ENCODE assay signal across 8 cellular contexts in the genomic region with DNA sequence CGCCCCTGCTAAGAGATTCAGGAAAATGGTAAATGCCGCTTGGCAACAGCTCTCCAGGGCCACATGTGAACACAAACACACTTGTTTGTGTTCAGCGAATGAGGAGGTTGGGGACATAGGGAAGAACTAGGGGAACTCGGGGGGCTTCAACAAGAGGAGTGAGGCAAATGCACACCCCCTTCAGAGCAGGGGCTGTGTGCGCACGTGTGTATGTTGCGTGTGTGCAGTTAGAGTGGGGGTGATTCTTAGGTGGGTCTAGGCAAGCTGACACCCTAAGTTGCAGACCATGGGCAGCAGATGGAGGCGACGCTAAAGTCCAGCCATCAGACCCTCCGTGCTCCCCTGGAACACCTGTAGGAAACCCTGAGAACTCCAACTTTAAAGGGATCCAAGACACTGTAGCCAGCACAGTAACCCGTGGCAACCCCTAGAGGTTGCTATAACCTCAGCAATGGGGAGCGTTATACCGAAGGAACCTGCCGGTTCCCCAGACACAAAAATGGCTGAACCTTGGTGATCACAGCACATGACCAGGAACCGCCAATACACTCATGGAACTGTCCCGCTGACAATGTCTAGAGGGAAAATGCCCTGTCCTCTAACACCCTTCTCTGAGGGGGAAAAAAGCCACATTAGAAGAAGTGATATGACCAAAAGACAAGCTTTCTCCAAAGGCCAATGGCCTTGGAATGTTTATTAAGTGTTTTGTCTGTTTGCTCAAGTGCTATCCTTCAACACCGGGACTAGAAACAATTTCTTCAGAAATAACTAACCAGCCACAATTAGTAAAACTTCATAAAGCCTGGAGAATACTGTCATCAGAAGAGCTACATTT.
A peak's percentile ranks its signal among the peaks of the same experiment; 100 is the strongest.
DNase-seq lines count a peak whose midpoint lies in the region; FAIRE-seq and TF ChIP-seq lines count a peak whose summit lies in the region.

No MANE protein-coding gene starts in this region.

- H3K4me1 ChIP-seq in mammary epithelial cell (ENCODE audit: insufficient read depth, low read length) = peaks cover 5% of the 10 kb centered on the region
- no peaks in the 10 kb centered on the region for H3K4me1 ChIP-seq in stomach

- H2AFZ ChIP-seq in mammary epithelial cell (ENCODE audit: low read depth, low read length) = peak overlapping the region; percentile 24

- H3K36me3 ChIP-seq in mammary epithelial cell (ENCODE audit: insufficient read depth, low read length) = no peaks in the 10 kb centered on the region
- H3K36me3 ChIP-seq in stomach = no peaks in the 10 kb centered on the region

- FAIRE-seq in H54 (lab: Jason Lieb, UNC) = peak; percentile 88
- FAIRE-seq in islet of Langerhans (lab: Jason Lieb, UNC) = peak; percentile 82

- in situ Hi-C loops in mammary epithelial cell (cut with MboI; ENCODE audit: low sequenced_read_pairs in 2 of 2) = loop anchor here (10.0 to 25.0 kb wide), 5 partner anchors 219 to 991 kb away; a partner anchor contains a TSS

- WGBS in mammary epithelial cell (ENCODE audit: low coverage, missing lambda C conversion rate) = 56% methylated on average over 15 of the region's 17 CpGs
- 46 to 52% (median 48%) methylated on average over 16 to 17 of the region's 17 CpGs for WGBS in stomach, 5 donors

- no TSS peak for BruUV-seq in mammary epithelial cell (replicated peaks; lab: Mats Ljungman, UMichigan)

- H3K4me3 ChIP-seq in mammary epithelial cell (replicated peaks in 1 of 3; ENCODE audit: insufficient read depth in 1 of 3, low read depth in 2 of 3, low read length in 3 of 3) (no peak overlapping the region), stomach (no peak overlapping the region)

- DNase-seq in Daoy (ENCODE audit: low read depth) = peak; percentile 77
- DNase-seq in H54 (ENCODE audit: insufficient read length, low spot score) = peak; percentile 46
- DNase-seq in NCI-H2227 treated with DMSO at 0.1 percent for 48 hours (lab: John Stamatoyannopoulos, UW) = peak; percentile 8
- DNase-seq in mammary epithelial cell = peak; percentile 65
- DNase-seq in stomach = peak; percentile 60
- DNase-seq in stimulated activated naive CD4-positive, alpha-beta T cell treated with Interleukin-2 at 50 U/mL for 16 hours (lab: John Stamatoyannopoulos, UW) = no peak
- no peak for DNase-seq in cerebellar nuclear complex (lab: John Stamatoyannopoulos, UW)

- CTCF ChIA-PET in mammary epithelial cell (lab: Charles Lee; ENCODE audit: low non-redundant PET) = no interaction called here

- TF ChIP-seq EP300 in stomach (IDR thresholded peaks at IDR 0.05) = no peak

- TF ChIP-seq POLR2A in H54 (IDR thresholded peaks at IDR 0.05; ENCODE audit: low read depth, low read length) (no peak), stomach (IDR thresholded peaks at IDR 0.05) (no peak)

- H3K9ac ChIP-seq in mammary epithelial cell (ENCODE audit: insufficient read depth, low read length) = no peak overlapping the region

- H3K27me3 ChIP-seq in mammary epithelial cell (ENCODE audit: insufficient read depth, low read length) (no peaks in the 10 kb centered on the region), stomach (no peaks in the 10 kb centered on the region)

- H3K4me2 ChIP-seq in mammary epithelial cell (ENCODE audit: insufficient read depth, low read depth, low read length) = no peak overlapping the region

- H3K9me3 ChIP-seq in mammary epithelial cell (replicated peaks; ENCODE audit: insufficient read depth, low read length) (peaks cover 2% of the 10 kb centered on the region), stomach (no peaks in the 10 kb centered on the region)

- no peaks in the 10 kb centered on the region for H3K79me2 ChIP-seq in mammary epithelial cell (ENCODE audit: insufficient read depth, low read length)

- dilution Hi-C loops in mammary epithelial cell (cut with HindIII; ENCODE audit: low sequenced_read_pairs) = no loop called here

- intact Hi-C loops in mammary epithelial cell (cut with micrococcal nuclease) = loop anchor here (1.0 to 5.0 kb wide), 9 partner anchors 56 to 1026 kb away; a partner anchor contains a TSS
- intact Hi-C loops in stomach (cut with DNase I; ENCODE audit: low total_unique reads) = loop anchor here (10.0 kb wide), 1 partner anchor 219 kb away; no protein-coding TSS in a partner anchor

- H4K20me1 ChIP-seq in mammary epithelial cell (ENCODE audit: insufficient read depth, low read length) = no peaks in the 10 kb centered on the region

- peak; percentile 88 to 95 for TF ChIP-seq CTCF in mammary epithelial cell (conservative IDR thresholded peaks at IDR 0.05 in 1 of 2, IDR thresholded peaks at IDR 0.05 in 1 of 2; ENCODE audit: extremely low read depth in 1 of 2, insufficient read depth in 1 of 2, low read depth in 1 of 2, low read length in 2 of 2)
- TF ChIP-seq CTCF in stomach (IDR thresholded peaks at IDR 0.05) = peak in 5 of 7 experiments; percentile 68 to 86 (median 78)

- H3K27ac ChIP-seq in mammary epithelial cell (ENCODE audit: insufficient read depth, low read depth, low read length) = no peak overlapping the region
- no peak overlapping the region for H3K27ac ChIP-seq in stomach

Comparison
In these comparisons a context has a peak if more than half of its experiments do, and no peak if none do; other contexts are left out.
1. DNase-seq: peak in Daoy (single experiment), H54 (single experiment), NCI-H2227 treated with DMSO at 0.1 percent for 48 hours (single experiment), mammary epithelial cell (single experiment) and stomach (single experiment); none in stimulated activated naive CD4-positive, alpha-beta T cell treated with Interleukin-2 at 50 U/mL for 16 hours (single experiment) and cerebellar nuclear complex (0 of 2).